Comparison of ENCODE assay signal across 3 cellular contexts in the genomic region with DNA sequence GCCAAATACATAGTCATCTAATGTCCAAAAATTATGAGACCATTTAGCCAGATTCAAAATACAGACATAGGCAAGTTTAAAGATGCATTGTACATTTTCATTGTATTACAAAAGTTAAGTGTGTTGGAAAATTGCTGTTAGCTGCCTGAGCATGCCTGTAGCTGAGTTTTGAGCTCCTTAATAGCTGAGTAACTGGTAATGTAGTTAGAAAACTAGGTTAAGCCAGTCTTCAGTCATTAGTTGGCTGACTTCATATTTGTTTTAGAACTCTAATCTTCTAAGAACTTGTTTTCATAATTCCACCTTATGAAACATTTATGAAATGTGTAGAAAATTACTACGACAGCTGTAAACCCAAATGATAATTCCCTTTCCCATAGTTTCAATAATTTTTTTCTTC.
TF ChIP-seq lines count a peak whose summit lies in the region.

No MANE protein-coding gene starts in this region.

TF ChIP-seq in SK-N-SH treated with all-trans-retinoic acid at 6 μM for 48 hours, 23 proteins besides CTCF, POLR2A, EP300 and RAD21 (continued from another document):
- no peak for TF ChIP-seq GLIS3 (CRISPR knock-in tag; IDR thresholded peaks at IDR 0.05)
TF ChIP-seq in SK-N-SH treated with all-trans-retinoic acid at 6 μM for 48 hours: peak in this region for 1.

TF ChIP-seq in SK-N-SH, 30 proteins besides CTCF, POLR2A, EP300 and RAD21 (continued from another document):
- TF ChIP-seq, protein P1, sequence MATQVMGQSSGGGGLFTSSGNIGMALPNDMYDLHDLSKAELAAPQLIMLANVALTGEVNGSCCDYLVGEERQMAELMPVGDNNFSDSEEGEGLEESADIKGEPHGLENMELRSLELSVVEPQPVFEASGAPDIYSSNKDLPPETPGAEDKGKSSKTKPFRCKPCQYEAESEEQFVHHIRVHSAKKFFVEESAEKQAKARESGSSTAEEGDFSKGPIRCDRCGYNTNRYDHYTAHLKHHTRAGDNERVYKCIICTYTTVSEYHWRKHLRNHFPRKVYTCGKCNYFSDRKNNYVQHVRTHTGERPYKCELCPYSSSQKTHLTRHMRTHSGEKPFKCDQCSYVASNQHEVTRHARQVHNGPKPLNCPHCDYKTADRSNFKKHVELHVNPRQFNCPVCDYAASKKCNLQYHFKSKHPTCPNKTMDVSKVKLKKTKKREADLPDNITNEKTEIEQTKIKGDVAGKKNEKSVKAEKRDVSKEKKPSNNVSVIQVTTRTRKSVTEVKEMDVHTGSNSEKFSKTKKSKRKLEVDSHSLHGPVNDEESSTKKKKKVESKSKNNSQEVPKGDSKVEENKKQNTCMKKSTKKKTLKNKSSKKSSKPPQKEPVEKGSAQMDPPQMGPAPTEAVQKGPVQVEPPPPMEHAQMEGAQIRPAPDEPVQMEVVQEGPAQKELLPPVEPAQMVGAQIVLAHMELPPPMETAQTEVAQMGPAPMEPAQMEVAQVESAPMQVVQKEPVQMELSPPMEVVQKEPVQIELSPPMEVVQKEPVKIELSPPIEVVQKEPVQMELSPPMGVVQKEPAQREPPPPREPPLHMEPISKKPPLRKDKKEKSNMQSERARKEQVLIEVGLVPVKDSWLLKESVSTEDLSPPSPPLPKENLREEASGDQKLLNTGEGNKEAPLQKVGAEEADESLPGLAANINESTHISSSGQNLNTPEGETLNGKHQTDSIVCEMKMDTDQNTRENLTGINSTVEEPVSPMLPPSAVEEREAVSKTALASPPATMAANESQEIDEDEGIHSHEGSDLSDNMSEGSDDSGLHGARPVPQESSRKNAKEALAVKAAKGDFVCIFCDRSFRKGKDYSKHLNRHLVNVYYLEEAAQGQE (IDR thresholded peaks at IDR 0.05; ENCODE audit: low read depth, low read length) = no peak

TF ChIP-seq in H1, 55 proteins besides CTCF, POLR2A, EP300 and RAD21 (continued from another document):
- TF ChIP-seq, protein P2, sequence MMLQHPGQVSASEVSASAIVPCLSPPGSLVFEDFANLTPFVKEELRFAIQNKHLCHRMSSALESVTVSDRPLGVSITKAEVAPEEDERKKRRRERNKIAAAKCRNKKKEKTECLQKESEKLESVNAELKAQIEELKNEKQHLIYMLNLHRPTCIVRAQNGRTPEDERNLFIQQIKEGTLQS (IDR thresholded peaks at IDR 0.05; ENCODE audit: insufficient read depth, low read depth, low read length) = no peak
- no peak for TF ChIP-seq FOSL1 (IDR thresholded peaks at IDR 0.05; ENCODE audit: insufficient read depth, low read depth, low read length)
- no peak for TF ChIP-seq TBP (IDR thresholded peaks at IDR 0.05; ENCODE audit: low read depth, low read length)
- no peak for TF ChIP-seq BRCA1 (IDR thresholded peaks at IDR 0.05; ENCODE audit: low read depth, low read length)
- TF ChIP-seq SIRT6 (IDR thresholded peaks at IDR 0.05; ENCODE audit: low read length) = no peak
- no peak for TF ChIP-seq EGR1 (IDR thresholded peaks at IDR 0.05; ENCODE audit: borderline replicate concordance, low read depth, low read length)
- no peak for TF ChIP-seq JUND (IDR thresholded peaks at IDR 0.05; ENCODE audit: low read length)
- TF ChIP-seq CBX8 (IDR thresholded peaks at IDR 0.05; ENCODE audit: borderline replicate concordance, low read depth, low read length) = no peak
- no peak for TF ChIP-seq TCF12 (IDR thresholded peaks at IDR 0.05; ENCODE audit: low read depth, low read length)
- no peak for TF ChIP-seq ZNF274 (IDR thresholded peaks at IDR 0.05; ENCODE audit: borderline replicate concordance, extremely low read depth, low read length)
- TF ChIP-seq SAP30 (IDR thresholded peaks at IDR 0.05; ENCODE audit: insufficient read depth, insufficient replicate concordance, low read length) = no peak
- no peak for TF ChIP-seq PHF8 (conservative IDR thresholded peaks at IDR 0.05; ENCODE audit: low read depth, low read length)
- TF ChIP-seq, protein P3, sequence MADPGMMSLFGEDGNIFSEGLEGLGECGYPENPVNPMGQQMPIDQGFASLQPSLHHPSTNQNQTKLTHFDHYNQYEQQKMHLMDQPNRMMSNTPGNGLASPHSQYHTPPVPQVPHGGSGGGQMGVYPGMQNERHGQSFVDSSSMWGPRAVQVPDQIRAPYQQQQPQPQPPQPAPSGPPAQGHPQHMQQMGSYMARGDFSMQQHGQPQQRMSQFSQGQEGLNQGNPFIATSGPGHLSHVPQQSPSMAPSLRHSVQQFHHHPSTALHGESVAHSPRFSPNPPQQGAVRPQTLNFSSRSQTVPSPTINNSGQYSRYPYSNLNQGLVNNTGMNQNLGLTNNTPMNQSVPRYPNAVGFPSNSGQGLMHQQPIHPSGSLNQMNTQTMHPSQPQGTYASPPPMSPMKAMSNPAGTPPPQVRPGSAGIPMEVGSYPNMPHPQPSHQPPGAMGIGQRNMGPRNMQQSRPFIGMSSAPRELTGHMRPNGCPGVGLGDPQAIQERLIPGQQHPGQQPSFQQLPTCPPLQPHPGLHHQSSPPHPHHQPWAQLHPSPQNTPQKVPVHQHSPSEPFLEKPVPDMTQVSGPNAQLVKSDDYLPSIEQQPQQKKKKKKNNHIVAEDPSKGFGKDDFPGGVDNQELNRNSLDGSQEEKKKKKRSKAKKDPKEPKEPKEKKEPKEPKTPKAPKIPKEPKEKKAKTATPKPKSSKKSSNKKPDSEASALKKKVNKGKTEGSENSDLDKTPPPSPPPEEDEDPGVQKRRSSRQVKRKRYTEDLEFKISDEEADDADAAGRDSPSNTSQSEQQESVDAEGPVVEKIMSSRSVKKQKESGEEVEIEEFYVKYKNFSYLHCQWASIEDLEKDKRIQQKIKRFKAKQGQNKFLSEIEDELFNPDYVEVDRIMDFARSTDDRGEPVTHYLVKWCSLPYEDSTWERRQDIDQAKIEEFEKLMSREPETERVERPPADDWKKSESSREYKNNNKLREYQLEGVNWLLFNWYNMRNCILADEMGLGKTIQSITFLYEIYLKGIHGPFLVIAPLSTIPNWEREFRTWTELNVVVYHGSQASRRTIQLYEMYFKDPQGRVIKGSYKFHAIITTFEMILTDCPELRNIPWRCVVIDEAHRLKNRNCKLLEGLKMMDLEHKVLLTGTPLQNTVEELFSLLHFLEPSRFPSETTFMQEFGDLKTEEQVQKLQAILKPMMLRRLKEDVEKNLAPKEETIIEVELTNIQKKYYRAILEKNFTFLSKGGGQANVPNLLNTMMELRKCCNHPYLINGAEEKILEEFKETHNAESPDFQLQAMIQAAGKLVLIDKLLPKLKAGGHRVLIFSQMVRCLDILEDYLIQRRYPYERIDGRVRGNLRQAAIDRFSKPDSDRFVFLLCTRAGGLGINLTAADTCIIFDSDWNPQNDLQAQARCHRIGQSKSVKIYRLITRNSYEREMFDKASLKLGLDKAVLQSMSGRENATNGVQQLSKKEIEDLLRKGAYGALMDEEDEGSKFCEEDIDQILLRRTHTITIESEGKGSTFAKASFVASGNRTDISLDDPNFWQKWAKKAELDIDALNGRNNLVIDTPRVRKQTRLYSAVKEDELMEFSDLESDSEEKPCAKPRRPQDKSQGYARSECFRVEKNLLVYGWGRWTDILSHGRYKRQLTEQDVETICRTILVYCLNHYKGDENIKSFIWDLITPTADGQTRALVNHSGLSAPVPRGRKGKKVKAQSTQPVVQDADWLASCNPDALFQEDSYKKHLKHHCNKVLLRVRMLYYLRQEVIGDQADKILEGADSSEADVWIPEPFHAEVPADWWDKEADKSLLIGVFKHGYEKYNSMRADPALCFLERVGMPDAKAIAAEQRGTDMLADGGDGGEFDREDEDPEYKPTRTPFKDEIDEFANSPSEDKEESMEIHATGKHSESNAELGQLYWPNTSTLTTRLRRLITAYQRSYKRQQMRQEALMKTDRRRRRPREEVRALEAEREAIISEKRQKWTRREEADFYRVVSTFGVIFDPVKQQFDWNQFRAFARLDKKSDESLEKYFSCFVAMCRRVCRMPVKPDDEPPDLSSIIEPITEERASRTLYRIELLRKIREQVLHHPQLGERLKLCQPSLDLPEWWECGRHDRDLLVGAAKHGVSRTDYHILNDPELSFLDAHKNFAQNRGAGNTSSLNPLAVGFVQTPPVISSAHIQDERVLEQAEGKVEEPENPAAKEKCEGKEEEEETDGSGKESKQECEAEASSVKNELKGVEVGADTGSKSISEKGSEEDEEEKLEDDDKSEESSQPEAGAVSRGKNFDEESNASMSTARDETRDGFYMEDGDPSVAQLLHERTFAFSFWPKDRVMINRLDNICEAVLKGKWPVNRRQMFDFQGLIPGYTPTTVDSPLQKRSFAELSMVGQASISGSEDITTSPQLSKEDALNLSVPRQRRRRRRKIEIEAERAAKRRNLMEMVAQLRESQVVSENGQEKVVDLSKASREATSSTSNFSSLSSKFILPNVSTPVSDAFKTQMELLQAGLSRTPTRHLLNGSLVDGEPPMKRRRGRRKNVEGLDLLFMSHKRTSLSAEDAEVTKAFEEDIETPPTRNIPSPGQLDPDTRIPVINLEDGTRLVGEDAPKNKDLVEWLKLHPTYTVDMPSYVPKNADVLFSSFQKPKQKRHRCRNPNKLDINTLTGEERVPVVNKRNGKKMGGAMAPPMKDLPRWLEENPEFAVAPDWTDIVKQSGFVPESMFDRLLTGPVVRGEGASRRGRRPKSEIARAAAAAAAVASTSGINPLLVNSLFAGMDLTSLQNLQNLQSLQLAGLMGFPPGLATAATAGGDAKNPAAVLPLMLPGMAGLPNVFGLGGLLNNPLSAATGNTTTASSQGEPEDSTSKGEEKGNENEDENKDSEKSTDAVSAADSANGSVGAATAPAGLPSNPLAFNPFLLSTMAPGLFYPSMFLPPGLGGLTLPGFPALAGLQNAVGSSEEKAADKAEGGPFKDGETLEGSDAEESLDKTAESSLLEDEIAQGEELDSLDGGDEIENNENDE (IDR thresholded peaks at IDR 0.05; ENCODE audit: insufficient replicate concordance, low read length) = no peak
- TF ChIP-seq CHD1 (IDR thresholded peaks at IDR 0.05; ENCODE audit: low read depth, low read length) = no peak
- no peak for TF ChIP-seq CHD2 (IDR thresholded peaks at IDR 0.05; ENCODE audit: low read length)
- no peak for TF ChIP-seq TAF7 (optimal IDR thresholded peaks at IDR 0.05; ENCODE audit: borderline replicate concordance, low read depth, low read length)
- no peak for TF ChIP-seq CTBP2 (IDR thresholded peaks at IDR 0.05; ENCODE audit: borderline replicate concordance, insufficient read depth, insufficient read length, low read length)
- TF ChIP-seq KDM5A (IDR thresholded peaks at IDR 0.05; ENCODE audit: low read length) = no peak
